Comparison of ENCODE assay signal across 9 cellular contexts in genomic region chr20:13458860-13459451, GRCh38.
DNase-seq lines count a peak whose midpoint lies in the region; ATAC-seq and TF ChIP-seq lines count a peak whose summit lies in the region.
"Had no signal": no experiment of that assay in that cellular context is flagged by ENCODE, and none has a peak within 500 bp of the region (broad histone marks: within the 10 kb centered on the region; RNA-seq: fewer than 3 reads in every experiment).

No MANE protein-coding gene starts in this region.

- intact Hi-C loops in A673 (cut with micrococcal nuclease; ENCODE audit: unreplicated experiment) = loop anchor here (2.0 to 10.0 kb wide), 3 partner anchors 88 to 316 kb away; no protein-coding TSS in a partner anchor

- no peaks in the 10 kb centered on the region for H3K4me1 Mint-ChIP-seq in activated CD8-positive, alpha-beta T cell treated with anti-CD3 and anti-CD28 coated beads, Interleukin-2, amount 10 ng/mL, durations not matched to agents 7 days and 5 days (ENCODE audit: low read depth)
- H3K4me1 Mint-ChIP-seq: naive thymus-derived CD4-positive, alpha-beta T cell had no signal

- CTCF ChIA-PET in A673 (lab: Charles Lee) = no interaction called here
- CTCF ChIA-PET in activated CD8-positive, alpha-beta T cell treated with anti-CD3 and anti-CD28 coated beads, Interleukin-2, amount 10 ng/mL, durations not matched to agents 7 days and 5 days (lab: Charles Lee) = interaction anchor here (0.6 to 5.8 kb wide), 9 partner anchors 10 to 340 kb away, joined by 3 to 40 read pairs (median 3); no protein-coding TSS in a partner anchor

- H3K36me3 Mint-ChIP-seq in activated CD8-positive, alpha-beta T cell treated with anti-CD3 and anti-CD28 coated beads, Interleukin-2, amount 10 ng/mL, durations not matched to agents 7 days and 5 days (ENCODE audit: low read depth) = no peaks in the 10 kb centered on the region

- H3K4me1 ChIP-seq in A673 (ENCODE audit: insufficient read depth, low read length, poor library complexity, severe bottlenecking) = peaks cover 7% of the 10 kb centered on the region

- H3K9me3 Mint-ChIP-seq in activated CD8-positive, alpha-beta T cell treated with anti-CD3 and anti-CD28 coated beads, Interleukin-2, amount 10 ng/mL, durations not matched to agents 7 days and 5 days (ENCODE audit: insufficient read depth) = no peaks in the 10 kb centered on the region

- POLR2A ChIA-PET in A673 (lab: Charles Lee; ENCODE audit: low non-redundant PET) = no interaction called here
- POLR2A ChIA-PET in activated CD8-positive, alpha-beta T cell treated with anti-CD3 and anti-CD28 coated beads, Interleukin-2, amount 10 ng/mL, durations not matched to agents 7 days and 5 days (lab: Charles Lee) = no interaction called here

- DNase-seq in A673 (ENCODE audit: low spot score) (peak; percentile 63), MG63 (peak; percentile 7), inferior parietal cortex (ENCODE audit: extremely low spot score) (peak; percentile 4), SKM-1 treated with dmso at 0.1 percent for 144 hours (lab: John Stamatoyannopoulos, UW; ENCODE audit: unreplicated experiment) (no peak), middle frontal gyrus (ENCODE audit: extremely low spot score, low spot score) (no peak)
- DNase-seq in activated CD8-positive, alpha-beta T cell treated with anti-CD3 and anti-CD28 coated beads, Interleukin-2, amount 10 ng/mL, durations not matched to agents 7 days and 5 days = peak; percentile 26

- no peak overlapping the region for H3K4me3 ChIP-seq in A673 (ENCODE audit: low read depth, low read length, poor library complexity, severe bottlenecking)
- no peak overlapping the region for H3K4me3 ChIP-seq in MG63

- no peaks in the 10 kb centered on the region for H3K27me3 Mint-ChIP-seq in activated CD8-positive, alpha-beta T cell treated with anti-CD3 and anti-CD28 coated beads, Interleukin-2, amount 10 ng/mL, durations not matched to agents 7 days and 5 days (ENCODE audit: low read depth)
- H3K27me3 Mint-ChIP-seq: naive thymus-derived CD4-positive, alpha-beta T cell had no signal

- no peak overlapping the region for H3K27ac Mint-ChIP-seq in activated CD8-positive, alpha-beta T cell treated with anti-CD3 and anti-CD28 coated beads, Interleukin-2, amount 10 ng/mL, durations not matched to agents 7 days and 5 days
- H3K27ac Mint-ChIP-seq: naive thymus-derived CD4-positive, alpha-beta T cell had no signal

- no peak overlapping the region for H3K4me3 Mint-ChIP-seq in activated CD8-positive, alpha-beta T cell treated with anti-CD3 and anti-CD28 coated beads, Interleukin-2, amount 10 ng/mL, durations not matched to agents 7 days and 5 days
- H3K4me3 Mint-ChIP-seq: naive thymus-derived CD4-positive, alpha-beta T cell had no signal

- H3K27me3 ChIP-seq in A673 (replicated peaks; ENCODE audit: insufficient read depth, low read depth, low read length, poor library complexity) = no peaks in the 10 kb centered on the region
- no peaks in the 10 kb centered on the region for H3K27me3 ChIP-seq in MG63

- ATAC-seq in HG02571 (IDR thresholded peaks at IDR 0.05; ENCODE audit: unreplicated experiment) = peak; percentile 76
- ATAC-seq in activated CD8-positive, alpha-beta T cell treated with anti-CD3 and anti-CD28 coated beads, Interleukin-2, amount 10 ng/mL, durations not matched to agents 7 days and 5 days = no peak
- ATAC-seq: naive thymus-derived CD4-positive, alpha-beta T cell had no signal

- peak; percentile 81 for TF ChIP-seq CTCF in A673 (conservative IDR thresholded peaks at IDR 0.05; ENCODE audit: low read depth, low read length)
- TF ChIP-seq CTCF in GM12873 (IDR thresholded peaks at IDR 0.05; ENCODE audit: insufficient read depth, low read depth, low read length, missing control alignments) = peak; percentile 94

- H3K27ac ChIP-seq in A673 (ENCODE audit: low read depth, low read length, poor library complexity, severe bottlenecking) = no peak overlapping the region

- no TSS peak for BruUV-seq in A673 (replicated peaks; lab: Mats Ljungman, UMichigan)

- no peaks in the 10 kb centered on the region for H3K36me3 ChIP-seq in A673 (ENCODE audit: insufficient read depth, low read length, poor library complexity, severe bottlenecking)
- no peaks in the 10 kb centered on the region for H3K36me3 ChIP-seq in MG63

- H3K9me3 ChIP-seq in A673 (ENCODE audit: low read depth, low read length, poor library complexity, severe bottlenecking) = no peaks in the 10 kb centered on the region
- H3K9me3 ChIP-seq in MG63 = no peaks in the 10 kb centered on the region

Comparison
In these comparisons a context has a peak if more than half of its experiments do, and no peak if none do; other contexts are left out.
1. DNase-seq: peak in A673 (single experiment), MG63 (single experiment), activated CD8-positive, alpha-beta T cell treated with anti-CD3 and anti-CD28 coated beads, Interleukin-2, amount 10 ng/mL, durations not matched to agents 7 days and 5 days (single experiment) and inferior parietal cortex (single experiment); none in SKM-1 treated with dmso at 0.1 percent for 144 hours (single experiment) and middle frontal gyrus (single experiment).